18 cellular contexts compared by ENCODE assay signal in genomic region chr7:16921151-16921550, GRCh38. TPM values are rescaled to one million over a fixed set of nuclear protein-coding genes. Genes with fewer than 3 reads are reported as not detected.
DNase-seq lines count a peak whose midpoint lies in the region; ATAC-seq and TF ChIP-seq lines count a peak whose summit lies in the region.
"Had no signal": no experiment of that assay in that cellular context is flagged by ENCODE, and none has a peak within 500 bp of the region (broad histone marks: within the 10 kb centered on the region; RNA-seq: fewer than 3 reads in every experiment).

No MANE protein-coding gene starts in this region.

- peak overlapping the region; percentile 54 for H3K4me3 Mint-ChIP-seq in Calu3 (ENCODE audit: low read depth, unreplicated experiment)
- no peak overlapping the region for H3K4me3 Mint-ChIP-seq in WTC11
- no peak overlapping the region for H3K4me3 Mint-ChIP-seq in T-cell
- H3K4me3 Mint-ChIP-seq: CD4-positive, CD25-positive, alpha-beta regulatory T cell; HFFc6 had no signal

- peaks cover 16% of the 10 kb centered on the region for H3K4me1 ChIP-seq in osteoblast (ENCODE audit: insufficient read depth, low read length)

- H3K4me3 ChIP-seq in osteoblast (ENCODE audit: insufficient read depth, low read length): no peak overlapping the region

- no peaks in the 10 kb centered on the region for H4K20me1 ChIP-seq in osteoblast (ENCODE audit: insufficient read depth, low read length)

- POLR2A ChIA-PET in WTC11 (lab: Charles Lee) (no interaction called here), T-cell (lab: Charles Lee) (no interaction called here)

- H3K27ac Mint-ChIP-seq in Calu3 (ENCODE audit: unreplicated experiment) (peak overlapping the region; percentile 94), WTC11 (0 out of 2 replicates have a peak overlapping the region, but pooled peaks have one; percentile 31), T-cell (no peak overlapping the region)
- H3K27ac Mint-ChIP-seq: CD4-positive, CD25-positive, alpha-beta regulatory T cell had no signal

- no peaks in the 10 kb centered on the region for H3K79me2 ChIP-seq in osteoblast (ENCODE audit: insufficient read depth, low read length)

- H3K36me3 Mint-ChIP-seq in Calu3 (ENCODE audit: insufficient read depth, unreplicated experiment): peaks cover 19% of the 10 kb centered on the region
- no peaks in the 10 kb centered on the region for H3K36me3 Mint-ChIP-seq in WTC11
- no peaks in the 10 kb centered on the region for H3K36me3 Mint-ChIP-seq in T-cell
- H3K36me3 Mint-ChIP-seq: CD4-positive, CD25-positive, alpha-beta regulatory T cell had no signal

- DNase-seq in Calu3 (peak; percentile 42), WTC11 (ENCODE audit: low spot score) (no peak), left colon (no peak), osteoblast (ENCODE audit: insufficient read length, low spot score, missing footprints) (no peak), T-cell (no peak), DMS153 treated with DMSO at 0.1 percent for 48 hours (lab: John Stamatoyannopoulos, UW; ENCODE audit: unreplicated experiment) (no peak), A172 (ENCODE audit: low spot score) (no peak), NCI-H2171 treated with DMSO at 0.1 percent for 48 hours (lab: John Stamatoyannopoulos, UW) (no peak)
- DNase-seq: AML-193; CD4-positive, CD25-positive, alpha-beta regulatory T cell; HFFc6; MM.1S; NCI-H1930; NCI-H2171; NCI-H774; SIG-M5 had no signal

- no peaks in the 10 kb centered on the region for H3K9me3 ChIP-seq in osteoblast (ENCODE audit: low read depth, low read length)

- CTCF ChIA-PET in Calu3 (lab: Charles Lee): interaction anchor here (0.6 to 2.2 kb wide), 5 partner anchors 13 to 482 kb away, joined by 3 to 19 read pairs (median 4); no protein-coding TSS in a partner anchor
- CTCF ChIA-PET in WTC11 (lab: Charles Lee): interaction anchor here (1.6 kb wide), 1 partner anchor 120 kb away, joined by 4 read pairs; no protein-coding TSS in a partner anchor
- CTCF ChIA-PET in T-cell (lab: Charles Lee): interaction anchor here in 1 of 2 donors (1.0 kb wide), 1 partner anchor 57 kb away, joined by 3 read pairs; no protein-coding TSS in a partner anchor

- H3K27me3 Mint-ChIP-seq in Calu3 (ENCODE audit: unreplicated experiment): no peaks in the 10 kb centered on the region
- H3K27me3 Mint-ChIP-seq in WTC11 (ENCODE audit: low read depth): no peaks in the 10 kb centered on the region
- H3K27me3 Mint-ChIP-seq in T-cell: peaks cover 0 to 1% of the 10 kb centered on the region in 2 donors
- H3K27me3 Mint-ChIP-seq: CD4-positive, CD25-positive, alpha-beta regulatory T cell had no signal

- intact Hi-C loops in Calu3 (cut with micrococcal nuclease; ENCODE audit: unreplicated experiment) (loop anchor here (5.0 kb wide), 1 partner anchor 386 kb away; no protein-coding TSS in a partner anchor), left colon (cut with DNase I, micrococcal nuclease) (no loop called here)

- no TSS peak for BruUV-seq in Calu3 (replicated peaks; lab: Mats Ljungman, UMichigan)

- no peaks in the 10 kb centered on the region for H3K36me3 ChIP-seq in osteoblast (ENCODE audit: insufficient read depth, low read length)

- no peaks in the 10 kb centered on the region for H3K27me3 ChIP-seq in osteoblast (ENCODE audit: insufficient read depth, low read length)

- H3K27ac ChIP-seq in osteoblast (ENCODE audit: low read depth, low read length): no peak overlapping the region

- no peaks in the 10 kb centered on the region for H3K9me3 Mint-ChIP-seq in Calu3 (ENCODE audit: low read depth, unreplicated experiment)
- no peaks in the 10 kb centered on the region for H3K9me3 Mint-ChIP-seq in WTC11
- H3K9me3 Mint-ChIP-seq in T-cell: no peaks in the 10 kb centered on the region
- H3K9me3 Mint-ChIP-seq: CD4-positive, CD25-positive, alpha-beta regulatory T cell; HFFc6 had no signal

- peak overlapping the region; percentile 56 for H2AFZ ChIP-seq in osteoblast (ENCODE audit: low read length)

- H3K4me1 Mint-ChIP-seq in Calu3 (ENCODE audit: low read depth, unreplicated experiment): peaks cover 85% of the 10 kb centered on the region
- H3K4me1 Mint-ChIP-seq in WTC11: peaks cover 19% of the 10 kb centered on the region
- H3K4me1 Mint-ChIP-seq in T-cell: peaks cover 7 to 9% (median 8%) of the 10 kb centered on the region in 3 donors

- H3K4me2 ChIP-seq in osteoblast (ENCODE audit: insufficient read depth, low read length): no peak overlapping the region

- ATAC-seq in WTC11 (no peak), left colon (peak; percentile 14), T-cell (replicated peaks in 1 of 4) (no peak)

- no peak for TF ChIP-seq CTCF in Calu3 (IDR thresholded peaks at IDR 0.05; ENCODE audit: unreplicated experiment)
- no peak for TF ChIP-seq CTCF in WTC11 (IDR thresholded peaks at IDR 0.05)
- no peak for TF ChIP-seq CTCF in osteoblast (IDR thresholded peaks at IDR 0.05; ENCODE audit: extremely low read depth, low read depth, low read length)

TF ChIP-seq in WTC11, 78 proteins besides CTCF, POLR2A, EP300 and RAD21:
- no peak for TF ChIP-seq ZNF671 (CRISPR knock-in tag; IDR thresholded peaks at IDR 0.05)
- TF ChIP-seq ZNF396 (CRISPR knock-in tag; IDR thresholded peaks at IDR 0.05; ENCODE audit: borderline replicate concordance): no peak
- no peak for TF ChIP-seq SMAD3 (CRISPR knock-in tag; IDR thresholded peaks at IDR 0.05; ENCODE audit: borderline replicate concordance)
- TF ChIP-seq, protein P1, sequence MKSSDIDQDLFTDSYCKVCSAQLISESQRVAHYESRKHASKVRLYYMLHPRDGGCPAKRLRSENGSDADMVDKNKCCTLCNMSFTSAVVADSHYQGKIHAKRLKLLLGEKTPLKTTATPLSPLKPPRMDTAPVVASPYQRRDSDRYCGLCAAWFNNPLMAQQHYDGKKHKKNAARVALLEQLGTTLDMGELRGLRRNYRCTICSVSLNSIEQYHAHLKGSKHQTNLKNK (CRISPR knock-in tag; IDR thresholded peaks at IDR 0.05): no peak
- TF ChIP-seq ZNF138 (CRISPR knock-in tag; conservative IDR thresholded peaks at IDR 0.05): no peak
- no peak for TF ChIP-seq ZNF425 (CRISPR knock-in tag; conservative IDR thresholded peaks at IDR 0.05)
- no peak for TF ChIP-seq SOX15 (CRISPR knock-in tag; IDR thresholded peaks at IDR 0.05)
- TF ChIP-seq ZNF416 (CRISPR knock-in tag; IDR thresholded peaks at IDR 0.05): no peak

RNA-seq across cellular contexts. Expression of gene AGR3, which starts 39.4 kb away (rescaled TPM):
- total RNA-seq in Calu3 (2022) (8.4 and 11.0 TPM in 2 replicates), WTC11 (2021) (not detected in 3 replicates), left colon (100 to 1,000 TPM; 123 to 188 TPM), osteoblast (not detected in 2 replicates), T-cell (not detected)
- total RNA-seq in A172 (2014; rRNA removed; shearing (Covaris generic)): not detected in 2 replicates
- total RNA-seq: CD4-positive, CD25-positive, alpha-beta regulatory T cell; H1; HFFc6; NCI-H460 had no signal

Comparison
In these comparisons a context has a peak if more than half of its experiments do, and no peak if none do; other contexts are left out.
1. H3K27ac Mint-ChIP-seq: peak in Calu3 (single experiment) and WTC11 (single experiment); none in T-cell (0 of 2).
2. RNA of gene AGR3, which starts 39.4 kb away (total RNA-seq): 123 to 188 TPM in left colon; 8.4 to 11.0 TPM in Calu3, not detected in T-cell, not detected in WTC11, not detected in osteoblast and not detected in A172; every median in the first group is over 10 times any median in the second.